In genomic region chr2:160270571-160271113, GRCh38 we compare ENCODE assay signal across 8 cellular contexts.
A peak's percentile ranks its signal among the peaks of the same experiment; 100 is the strongest.
DNase-seq lines count a peak whose midpoint lies in the region; ATAC-seq and TF ChIP-seq lines count a peak whose summit lies in the region.

No MANE protein-coding gene starts in this region.

- H2AFZ ChIP-seq in hepatocyte, result peak overlapping the region; percentile 73

- CTCF ChIA-PET in activated CD8-positive, alpha-beta T cell treated with anti-CD3 and anti-CD28 coated beads, Interleukin-2, amount 10 ng/mL, durations not matched to agents 7 days and 5 days (lab: Charles Lee), result interaction anchor here (0.6 to 2.0 kb wide), 20 partner anchors 8 to 723 kb away, joined by 3 to 14 read pairs (median 4); no protein-coding TSS in a partner anchor

- no peaks in the 10 kb centered on the region for H4K20me1 ChIP-seq in hepatocyte (ENCODE audit: insufficient read depth, poor library complexity, severe bottlenecking)

- DNase-seq in HCEC 1CT (peak; percentile 74), hepatocyte (ENCODE audit: low spot score) (peak; percentile 56), spleen (no peak), NCI-H1930 (lab: John Stamatoyannopoulos, UW) (no peak)
- DNase-seq in activated CD8-positive, alpha-beta T cell treated with anti-CD3 and anti-CD28 coated beads, Interleukin-2, amount 10 ng/mL, durations not matched to agents 7 days and 5 days, result no peak

- no peak overlapping the region for H3K27ac Mint-ChIP-seq in activated CD8-positive, alpha-beta T cell treated with anti-CD3 and anti-CD28 coated beads, Interleukin-2, amount 10 ng/mL, durations not matched to agents 7 days and 5 days

- H3K4me3 ChIP-seq in hepatocyte (peak overlapping the region; percentile 25), spleen (peak overlapping the region in 6 of 8 donors; percentile 26 to 69 (median 38))

- peak overlapping the region; percentile 88 for H3K4me2 ChIP-seq in hepatocyte

- WGBS in hepatocyte (ENCODE audit: low lambda C conversion rate, missing lambda C conversion rate), result 65% methylated on average over 15 of the region's 15 CpGs
- WGBS in spleen, 5 donors, result 68 to 91% (median 80%) methylated on average over 15 of the region's 15 CpGs

- H3K4me1 ChIP-seq in hepatocyte (ENCODE audit: insufficient read depth) (peaks cover 26% of the 10 kb centered on the region), spleen (peaks cover 5 to 35% (median 26%) of the 10 kb centered on the region in 6 donors)

- peaks cover 32% of the 10 kb centered on the region for H3K4me1 Mint-ChIP-seq in activated CD8-positive, alpha-beta T cell treated with anti-CD3 and anti-CD28 coated beads, Interleukin-2, amount 10 ng/mL, durations not matched to agents 7 days and 5 days (ENCODE audit: low read depth)

- H3K27me3 Mint-ChIP-seq in activated CD8-positive, alpha-beta T cell treated with anti-CD3 and anti-CD28 coated beads, Interleukin-2, amount 10 ng/mL, durations not matched to agents 7 days and 5 days (ENCODE audit: low read depth), result peaks cover 2% of the 10 kb centered on the region

- POLR2A ChIA-PET in activated CD8-positive, alpha-beta T cell treated with anti-CD3 and anti-CD28 coated beads, Interleukin-2, amount 10 ng/mL, durations not matched to agents 7 days and 5 days (lab: Charles Lee), result no interaction called here

- H3K79me2 ChIP-seq in hepatocyte, result no peaks in the 10 kb centered on the region

- intact Hi-C loops in spleen (cut with DNase I; ENCODE audit: low total_unique reads), result no loop called here

- H3K36me3 ChIP-seq in hepatocyte (replicated peaks; ENCODE audit: insufficient read depth, low read depth) (peaks cover 5% of the 10 kb centered on the region), spleen (peaks cover 0 to 50% (median 22%) of the 10 kb centered on the region in 6 donors)

- no peaks in the 10 kb centered on the region for H3K9me3 Mint-ChIP-seq in activated CD8-positive, alpha-beta T cell treated with anti-CD3 and anti-CD28 coated beads, Interleukin-2, amount 10 ng/mL, durations not matched to agents 7 days and 5 days (ENCODE audit: insufficient read depth)

- H3K36me3 Mint-ChIP-seq in activated CD8-positive, alpha-beta T cell treated with anti-CD3 and anti-CD28 coated beads, Interleukin-2, amount 10 ng/mL, durations not matched to agents 7 days and 5 days (ENCODE audit: low read depth), result peaks cover 51% of the 10 kb centered on the region

- H3K27ac ChIP-seq in hepatocyte (peak overlapping the region; percentile 94), spleen (peak overlapping the region; percentile 61 to 91 (median 87))

- H3K27me3 ChIP-seq in hepatocyte, result no peaks in the 10 kb centered on the region
- no peaks in the 10 kb centered on the region for H3K27me3 ChIP-seq in spleen (replicated peaks in 1 of 7)

- H3K9me3 ChIP-seq in hepatocyte (ENCODE audit: low read depth) (no peaks in the 10 kb centered on the region), spleen (no peaks in the 10 kb centered on the region)

- no peak for TF ChIP-seq POLR2A in spleen (IDR thresholded peaks at IDR 0.05)

- no peak for ATAC-seq in activated CD8-positive, alpha-beta T cell treated with anti-CD3 and anti-CD28 coated beads, Interleukin-2, amount 10 ng/mL, durations not matched to agents 7 days and 5 days
- ATAC-seq in GM21515 (IDR thresholded peaks at IDR 0.05; ENCODE audit: unreplicated experiment) (no peak), HG02970 (IDR thresholded peaks at IDR 0.05; ENCODE audit: low FRiP score, unreplicated experiment) (no peak), HG03139 (IDR thresholded peaks at IDR 0.05; ENCODE audit: unreplicated experiment) (no peak)

- no peaks in the 10 kb centered on the region for H3K9me2 ChIP-seq in hepatocyte (replicated peaks; ENCODE audit: insufficient read depth)

- TF ChIP-seq CTCF in hepatocyte (IDR thresholded peaks at IDR 0.05; ENCODE audit: poor library complexity) (no peak), spleen (IDR thresholded peaks at IDR 0.05 in 8 of 11, conservative IDR thresholded peaks at IDR 0.05 in 3 of 11) (no peak)

- H3K4me3 Mint-ChIP-seq in activated CD8-positive, alpha-beta T cell treated with anti-CD3 and anti-CD28 coated beads, Interleukin-2, amount 10 ng/mL, durations not matched to agents 7 days and 5 days, result peak overlapping the region; percentile 42

Comparison
In these comparisons a context has a peak if more than half of its experiments do, and no peak if none do; other contexts are left out.
1. DNase-seq: peak in HCEC 1CT (single experiment) and hepatocyte (single experiment); none in activated CD8-positive, alpha-beta T cell treated with anti-CD3 and anti-CD28 coated beads, Interleukin-2, amount 10 ng/mL, durations not matched to agents 7 days and 5 days (single experiment), spleen (single experiment) and NCI-H1930 (0 of 2).